8 cellular contexts compared by ENCODE assay signal in genomic region chr11:32870676-32871075, GRCh38. TPM values are rescaled to one million over a fixed set of nuclear protein-coding genes. Genes with fewer than 3 reads are reported as not detected.
DNase-seq lines count a peak whose midpoint lies in the region; ATAC-seq and TF ChIP-seq lines count a peak whose summit lies in the region.

No MANE protein-coding gene starts in this region.

- no peak overlapping the region for H3K27ac ChIP-seq in neural progenitor cell
- no peak overlapping the region for H3K27ac ChIP-seq in RWPE1

- H3K9me3 Mint-ChIP-seq in neural progenitor cell, result peaks cover 9% of the 10 kb centered on the region

- H2AFZ ChIP-seq in neural progenitor cell (replicated peaks), result peak overlapping the region; percentile 52

- no peak overlapping the region for H3K9ac ChIP-seq in neural progenitor cell

- no peaks in the 10 kb centered on the region for H4K20me1 ChIP-seq in neural progenitor cell (ENCODE audit: low read depth)

- H3K4me3 ChIP-seq in GM12864 (ENCODE audit: low read depth, low read length) (no peak overlapping the region), NB4 (ENCODE audit: low read depth, low read length) (no peak overlapping the region), neural progenitor cell (no peak overlapping the region)

- no peaks in the 10 kb centered on the region for H3K36me3 ChIP-seq in neural progenitor cell

- H3K79me2 ChIP-seq in neural progenitor cell (ENCODE audit: low read depth), result no peaks in the 10 kb centered on the region

- TF ChIP-seq CTCF in GM12864 (IDR thresholded peaks at IDR 0.05; ENCODE audit: low read depth, low read length, missing control alignments) (peak; percentile 35), NB4 (IDR thresholded peaks at IDR 0.05; ENCODE audit: low read depth, low read length) (peak; percentile 53), neural progenitor cell (IDR thresholded peaks at IDR 0.05) (peak; percentile 56), RWPE1 (conservative IDR thresholded peaks at IDR 0.05; ENCODE audit: low read depth) (no peak)

- peaks cover 2% of the 10 kb centered on the region for H3K27me3 Mint-ChIP-seq in neural progenitor cell (ENCODE audit: insufficient read depth, low read depth)

- CTCF ChIA-PET in RWPE1 (lab: Yijun Ruan, JAX), result no interaction called here

- DNase-seq in GM12864 (ENCODE audit: low read depth) (no peak), NB4 (ENCODE audit: low read depth) (peak; percentile 47), neural progenitor cell (ENCODE audit: low spot score) (peak; percentile 44), AG20443 (ENCODE audit: low spot score) (no peak), RWPE1 (ENCODE audit: low spot score) (no peak), cerebellar nuclear complex (lab: John Stamatoyannopoulos, UW) (no peak)
- peak; percentile 16 for DNase-seq in activated naive CD4-positive, alpha-beta T cell treated with Interleukin-2 at 50 U/mL for 16 hours

- no peak overlapping the region for H3K4me3 Mint-ChIP-seq in neural progenitor cell

- no peaks in the 10 kb centered on the region for H3K9me3 ChIP-seq in neural progenitor cell (ENCODE audit: low read depth)

- POLR2A ChIA-PET in RWPE1 (lab: Yijun Ruan, JAX; ENCODE audit: low non-redundant PET), result no interaction called here

- no peak overlapping the region for H3K4me2 ChIP-seq in neural progenitor cell

- H3K27ac Mint-ChIP-seq in neural progenitor cell, result no peak overlapping the region

- H3K27me3 ChIP-seq in neural progenitor cell, result no peaks in the 10 kb centered on the region

- no peak for ATAC-seq in HG02852 (IDR thresholded peaks at IDR 0.05; ENCODE audit: unreplicated experiment)

- no peaks in the 10 kb centered on the region for H3K36me3 Mint-ChIP-seq in neural progenitor cell

- peaks cover 12% of the 10 kb centered on the region for H3F3A ChIP-seq in neural progenitor cell (ENCODE audit: low read depth)

- H3K4me1 Mint-ChIP-seq in neural progenitor cell, result no peaks in the 10 kb centered on the region

- H3K4me1 ChIP-seq in neural progenitor cell, result peaks cover 9% of the 10 kb centered on the region

- no peak for TF ChIP-seq POLR2A in NB4 (IDR thresholded peaks at IDR 0.05; ENCODE audit: extremely low read depth, insufficient read length)

RNA-seq across cellular contexts. Expression of gene QSER1, which starts 21.9 kb away (rescaled TPM):
- total RNA-seq in neural progenitor cell (ENCODE audit: low replicate concordance), result 49.4 and 79.2 TPM in 2 replicates

RNA-seq across cellular contexts. Expression of gene PRRG4, which starts 40.9 kb away (rescaled TPM):
- 0.06 and 0.19 TPM in 2 replicates for total RNA-seq in neural progenitor cell (ENCODE audit: low replicate concordance)

Comparison
In these comparisons a context has a peak if more than half of its experiments do, and no peak if none do; other contexts are left out.
1. DNase-seq: peak in NB4 (single experiment), activated naive CD4-positive, alpha-beta T cell treated with Interleukin-2 at 50 U/mL for 16 hours (single experiment) and neural progenitor cell (single experiment); none in GM12864 (single experiment), AG20443 (single experiment), RWPE1 (single experiment) and cerebellar nuclear complex (0 of 2).